Comparison of ENCODE assay signal across 1 cellular context in the genomic region with DNA sequence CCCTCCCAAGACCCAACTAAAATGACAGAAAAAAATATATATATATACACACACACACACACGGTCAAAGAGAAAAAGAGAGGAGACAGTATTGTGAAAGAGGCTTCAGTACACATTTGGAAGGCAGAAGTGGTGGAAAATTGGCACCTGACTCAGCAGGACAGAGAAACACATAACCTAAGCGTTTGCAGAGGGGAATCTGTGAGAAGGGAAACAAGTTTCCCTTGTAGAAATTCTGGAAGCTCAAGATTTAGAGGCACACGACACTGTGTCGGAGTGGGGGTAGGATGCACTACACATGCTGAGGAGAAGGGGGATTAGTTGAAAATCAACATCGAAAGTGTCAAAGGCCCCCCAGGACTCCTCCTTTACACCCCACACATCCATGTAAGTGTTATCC.
TF ChIP-seq lines count a peak whose summit lies in the region.

No MANE protein-coding gene starts in this region.

TF ChIP-seq in SK-N-SH, 30 proteins besides CTCF, POLR2A, EP300 and RAD21 (continued from another document):
- TF ChIP-seq MXI1 (IDR thresholded peaks at IDR 0.05; ENCODE audit: low read depth, low read length) (no peak), YY1 (IDR thresholded peaks at IDR 0.05; ENCODE audit: low read depth) (no peak), NFIC (IDR thresholded peaks at IDR 0.05; ENCODE audit: borderline replicate concordance) (no peak), TEAD4 (IDR thresholded peaks at IDR 0.05; ENCODE audit: borderline replicate concordance, insufficient read depth) (no peak), RFX5 (IDR thresholded peaks at IDR 0.05; ENCODE audit: low read length) (no peak), GATA2 (CRISPR knock-in tag; IDR thresholded peaks at IDR 0.05) (no peak), GABPA (IDR thresholded peaks at IDR 0.05; ENCODE audit: low read depth) (no peak), FOXM1 (IDR thresholded peaks at IDR 0.05; ENCODE audit: low read depth) (no peak), JUND (IDR thresholded peaks at IDR 0.05) (no peak)
- TF ChIP-seq, protein P1, sequence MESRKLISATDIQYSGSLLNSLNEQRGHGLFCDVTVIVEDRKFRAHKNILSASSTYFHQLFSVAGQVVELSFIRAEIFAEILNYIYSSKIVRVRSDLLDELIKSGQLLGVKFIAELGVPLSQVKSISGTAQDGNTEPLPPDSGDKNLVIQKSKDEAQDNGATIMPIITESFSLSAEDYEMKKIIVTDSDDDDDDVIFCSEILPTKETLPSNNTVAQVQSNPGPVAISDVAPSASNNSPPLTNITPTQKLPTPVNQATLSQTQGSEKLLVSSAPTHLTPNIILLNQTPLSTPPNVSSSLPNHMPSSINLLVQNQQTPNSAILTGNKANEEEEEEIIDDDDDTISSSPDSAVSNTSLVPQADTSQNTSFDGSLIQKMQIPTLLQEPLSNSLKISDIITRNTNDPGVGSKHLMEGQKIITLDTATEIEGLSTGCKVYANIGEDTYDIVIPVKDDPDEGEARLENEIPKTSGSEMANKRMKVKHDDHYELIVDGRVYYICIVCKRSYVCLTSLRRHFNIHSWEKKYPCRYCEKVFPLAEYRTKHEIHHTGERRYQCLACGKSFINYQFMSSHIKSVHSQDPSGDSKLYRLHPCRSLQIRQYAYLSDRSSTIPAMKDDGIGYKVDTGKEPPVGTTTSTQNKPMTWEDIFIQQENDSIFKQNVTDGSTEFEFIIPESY (IDR thresholded peaks at IDR 0.05; ENCODE audit: borderline replicate concordance, low read depth), result no peak
- TF ChIP-seq, protein P2, sequence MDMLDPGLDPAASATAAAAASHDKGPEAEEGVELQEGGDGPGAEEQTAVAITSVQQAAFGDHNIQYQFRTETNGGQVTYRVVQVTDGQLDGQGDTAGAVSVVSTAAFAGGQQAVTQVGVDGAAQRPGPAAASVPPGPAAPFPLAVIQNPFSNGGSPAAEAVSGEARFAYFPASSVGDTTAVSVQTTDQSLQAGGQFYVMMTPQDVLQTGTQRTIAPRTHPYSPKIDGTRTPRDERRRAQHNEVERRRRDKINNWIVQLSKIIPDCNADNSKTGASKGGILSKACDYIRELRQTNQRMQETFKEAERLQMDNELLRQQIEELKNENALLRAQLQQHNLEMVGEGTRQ (IDR thresholded peaks at IDR 0.05; ENCODE audit: borderline replicate concordance, low read depth, low read length), result no peak
- TF ChIP-seq, protein P3, sequence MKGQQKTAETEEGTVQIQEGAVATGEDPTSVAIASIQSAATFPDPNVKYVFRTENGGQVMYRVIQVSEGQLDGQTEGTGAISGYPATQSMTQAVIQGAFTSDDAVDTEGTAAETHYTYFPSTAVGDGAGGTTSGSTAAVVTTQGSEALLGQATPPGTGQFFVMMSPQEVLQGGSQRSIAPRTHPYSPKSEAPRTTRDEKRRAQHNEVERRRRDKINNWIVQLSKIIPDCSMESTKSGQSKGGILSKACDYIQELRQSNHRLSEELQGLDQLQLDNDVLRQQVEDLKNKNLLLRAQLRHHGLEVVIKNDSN (IDR thresholded peaks at IDR 0.05; ENCODE audit: borderline replicate concordance, low read depth), result no peak
- TF ChIP-seq, protein P4, sequence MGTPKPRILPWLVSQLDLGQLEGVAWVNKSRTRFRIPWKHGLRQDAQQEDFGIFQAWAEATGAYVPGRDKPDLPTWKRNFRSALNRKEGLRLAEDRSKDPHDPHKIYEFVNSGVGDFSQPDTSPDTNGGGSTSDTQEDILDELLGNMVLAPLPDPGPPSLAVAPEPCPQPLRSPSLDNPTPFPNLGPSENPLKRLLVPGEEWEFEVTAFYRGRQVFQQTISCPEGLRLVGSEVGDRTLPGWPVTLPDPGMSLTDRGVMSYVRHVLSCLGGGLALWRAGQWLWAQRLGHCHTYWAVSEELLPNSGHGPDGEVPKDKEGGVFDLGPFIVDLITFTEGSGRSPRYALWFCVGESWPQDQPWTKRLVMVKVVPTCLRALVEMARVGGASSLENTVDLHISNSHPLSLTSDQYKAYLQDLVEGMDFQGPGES (IDR thresholded peaks at IDR 0.05; ENCODE audit: low read depth, low read length), result no peak
TF ChIP-seq in SK-N-SH: peak in this region for 0.
